1 cellular context compared by ENCODE assay signal in the genomic region with DNA sequence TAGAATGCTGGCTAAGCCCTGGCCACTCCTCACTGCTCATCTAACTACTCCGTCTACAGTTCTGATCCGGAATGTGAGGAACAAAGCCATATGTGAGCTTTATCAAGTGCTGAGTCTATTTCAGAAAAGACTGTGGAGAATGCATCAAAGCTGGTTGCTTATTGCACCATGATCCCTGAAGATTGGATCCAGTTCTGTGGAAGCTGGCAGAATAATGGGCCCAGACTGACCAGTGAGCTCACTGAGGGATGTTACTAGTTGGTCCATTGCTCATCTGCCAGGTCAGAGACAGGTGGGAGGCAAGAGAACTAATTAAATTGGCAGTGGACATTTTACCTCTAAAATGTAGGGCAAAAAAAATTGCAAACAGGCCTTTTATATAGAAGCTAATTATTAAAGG.
TF ChIP-seq lines count a peak whose summit lies in the region.

No MANE protein-coding gene starts in this region.

TF ChIP-seq in IMR-90, 13 proteins besides CTCF, POLR2A, EP300 and RAD21:
- TF ChIP-seq, protein P1, sequence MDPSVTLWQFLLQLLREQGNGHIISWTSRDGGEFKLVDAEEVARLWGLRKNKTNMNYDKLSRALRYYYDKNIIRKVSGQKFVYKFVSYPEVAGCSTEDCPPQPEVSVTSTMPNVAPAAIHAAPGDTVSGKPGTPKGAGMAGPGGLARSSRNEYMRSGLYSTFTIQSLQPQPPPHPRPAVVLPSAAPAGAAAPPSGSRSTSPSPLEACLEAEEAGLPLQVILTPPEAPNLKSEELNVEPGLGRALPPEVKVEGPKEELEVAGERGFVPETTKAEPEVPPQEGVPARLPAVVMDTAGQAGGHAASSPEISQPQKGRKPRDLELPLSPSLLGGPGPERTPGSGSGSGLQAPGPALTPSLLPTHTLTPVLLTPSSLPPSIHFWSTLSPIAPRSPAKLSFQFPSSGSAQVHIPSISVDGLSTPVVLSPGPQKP (IDR thresholded peaks at IDR 0.05; ENCODE audit: borderline replicate concordance, low read depth, low read length) = no peak
- TF ChIP-seq NFE2L2 (IDR thresholded peaks at IDR 0.05; ENCODE audit: low read depth, low read length) (no peak), FOS (IDR thresholded peaks at IDR 0.05; ENCODE audit: low read depth, low read length) (no peak), RCOR1 (IDR thresholded peaks at IDR 0.05; ENCODE audit: insufficient replicate concordance, low read length) (no peak), MAFK (IDR thresholded peaks at IDR 0.05; ENCODE audit: low read depth, low read length) (no peak), CEBPB (IDR thresholded peaks at IDR 0.05; ENCODE audit: low read depth, low read length) (no peak), BHLHE40 (IDR thresholded peaks at IDR 0.05; ENCODE audit: low read depth, low read length) (no peak), SMC3 (IDR thresholded peaks at IDR 0.05; ENCODE audit: low read depth, low read length) (no peak), MXI1 (IDR thresholded peaks at IDR 0.05; ENCODE audit: borderline replicate concordance, low read depth, low read length) (no peak), RFX5 (IDR thresholded peaks at IDR 0.05; ENCODE audit: low read depth, low read length) (no peak), MAZ (IDR thresholded peaks at IDR 0.05; ENCODE audit: borderline replicate concordance, low read depth, low read length) (no peak), CHD1 (IDR thresholded peaks at IDR 0.05; ENCODE audit: low read depth, low read length) (no peak)
- TF ChIP-seq, protein P2, sequence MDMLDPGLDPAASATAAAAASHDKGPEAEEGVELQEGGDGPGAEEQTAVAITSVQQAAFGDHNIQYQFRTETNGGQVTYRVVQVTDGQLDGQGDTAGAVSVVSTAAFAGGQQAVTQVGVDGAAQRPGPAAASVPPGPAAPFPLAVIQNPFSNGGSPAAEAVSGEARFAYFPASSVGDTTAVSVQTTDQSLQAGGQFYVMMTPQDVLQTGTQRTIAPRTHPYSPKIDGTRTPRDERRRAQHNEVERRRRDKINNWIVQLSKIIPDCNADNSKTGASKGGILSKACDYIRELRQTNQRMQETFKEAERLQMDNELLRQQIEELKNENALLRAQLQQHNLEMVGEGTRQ (IDR thresholded peaks at IDR 0.05; ENCODE audit: low read depth, low read length) = no peak
TF ChIP-seq in IMR-90: peak in this region for 0.
